ENCODE assay signal across 10 cellular contexts in the genomic region with DNA sequence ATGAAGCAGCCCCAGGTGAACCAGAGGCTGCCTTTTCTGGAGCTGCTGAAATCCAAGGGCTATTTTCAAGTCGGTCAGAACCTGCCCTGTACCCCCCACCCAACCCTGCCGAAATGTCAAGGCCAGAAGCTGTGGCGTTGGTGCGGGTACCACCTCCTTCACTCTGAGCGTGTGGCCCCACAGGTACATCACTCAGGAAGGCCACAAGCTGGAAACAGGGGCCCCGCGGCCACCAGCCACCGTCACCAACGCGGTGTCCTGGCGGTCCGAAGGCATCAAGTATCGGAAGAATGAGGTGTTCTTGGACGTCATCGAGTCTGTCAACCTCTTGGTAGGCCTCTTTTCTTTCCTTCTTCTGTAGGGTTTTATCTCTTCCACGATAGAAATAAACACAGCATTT. TPM values are rescaled to one million over a fixed set of nuclear protein-coding genes. Genes with fewer than 3 reads are reported as not detected.
"Had no signal": no experiment of that assay in that cellular context is flagged by ENCODE, and none has a peak within 500 bp of the region (broad histone marks: within the 10 kb centered on the region; RNA-seq: fewer than 3 reads in every experiment).

No MANE protein-coding gene starts in this region.

- DNase-seq: activated CD4-positive, CD25-positive, alpha-beta regulatory T cell treated with anti-CD3 and anti-CD28 coated beads, Interleukin-2, amount 50 U/mL, for 72 hours; activated naive CD4-positive, alpha-beta T cell; midbrain; pancreas; SJCRH30 had no signal

- ATAC-seq: esophagus mucosa, pancreas had no signal

- H3K9me3 Mint-ChIP-seq: stimulated activated effector memory CD8-positive, alpha-beta T cell treated with anti-CD3 and anti-CD28 coated beads, Interleukin-12 subunit alpha, Interleukin-12 subunit beta, amount 100 ng/mL, for 72 hours had no signal

RNA-seq across cellular contexts. Expression of a gene that starts 35.5 kb away (rescaled TPM):
- total RNA-seq: esophagus mucosa, lung, pancreas, SJCRH30, subcutaneous adipose tissue, tibial nerve had no signal
